In genomic region chr20:19964289-19965263, GRCh38 we compare ENCODE assay signal across 9 cellular contexts. TPM values are rescaled to one million over a fixed set of nuclear protein-coding genes. Genes with fewer than 3 reads are reported as not detected.
DNase-seq lines count a peak whose midpoint lies in the region; ATAC-seq, FAIRE-seq and TF ChIP-seq lines count a peak whose summit lies in the region.
"Had no signal": no experiment of that assay in that cellular context is flagged by ENCODE, and none has a peak within 500 bp of the region (broad histone marks: within the 10 kb centered on the region; RNA-seq: fewer than 3 reads in every experiment).

No MANE protein-coding gene starts in this region.

- H3K4me2 ChIP-seq in astrocyte (ENCODE audit: low read length) (peak overlapping the region; percentile 38), keratinocyte (ENCODE audit: control insufficient read depth, extremely low read depth, insufficient read depth, low read depth, low read length) (no peak overlapping the region)

- H3K79me2 ChIP-seq in astrocyte (ENCODE audit: insufficient read depth, low read length): no peaks in the 10 kb centered on the region
- no peaks in the 10 kb centered on the region for H3K79me2 ChIP-seq in keratinocyte (ENCODE audit: control insufficient read depth, insufficient read depth, low read length)

- H3K9me3 ChIP-seq in astrocyte (ENCODE audit: insufficient read depth, low read depth, low read length) (no peaks in the 10 kb centered on the region), keratinocyte (ENCODE audit: control insufficient read depth, low read depth, low read length) (no peaks in the 10 kb centered on the region), transverse colon (no peaks in the 10 kb centered on the region)

- FAIRE-seq in astrocyte (lab: Jason Lieb, UNC): peak; percentile 55
- peak; percentile 75 for FAIRE-seq in keratinocyte (lab: Jason Lieb, UNC)

- TF ChIP-seq EP300 in transverse colon (IDR thresholded peaks at IDR 0.05; ENCODE audit: low read depth): no peak

- H3K36me3 ChIP-seq in astrocyte (ENCODE audit: insufficient read depth, low read length) (peaks cover 2% of the 10 kb centered on the region), keratinocyte (ENCODE audit: control insufficient read depth in 2 of 2, extremely low read depth in 1 of 2, insufficient read depth in 2 of 2, low read length in 2 of 2) (peaks cover 3 to 25% of the 10 kb centered on the region in 2 experiments), transverse colon (peaks cover 0 to 22% (median 10%) of the 10 kb centered on the region in 4 donors)

- no peak for TF ChIP-seq POLR2A in transverse colon (IDR thresholded peaks at IDR 0.05)

- no peak for ATAC-seq in GM18870 (IDR thresholded peaks at IDR 0.05; ENCODE audit: unreplicated experiment)

- TF ChIP-seq CTCF in astrocyte (IDR thresholded peaks at IDR 0.05; ENCODE audit: insufficient read depth, low read depth, low read length) (no peak), keratinocyte (optimal IDR thresholded peaks at IDR 0.05 in 1 of 3, IDR thresholded peaks at IDR 0.05 in 1 of 3, conservative IDR thresholded peaks at IDR 0.05 in 1 of 3; ENCODE audit: extremely low read depth in 1 of 3, insufficient read depth in 2 of 3, low read length in 3 of 3) (no peak), transverse colon (IDR thresholded peaks at IDR 0.05) (no peak)

- in situ Hi-C loops in transverse colon (cut with MboI; ENCODE audit: low pct_ligation_motif_present in 1 of 4, low pct_unique_long_range_greater_than_20kb in 1 of 4, low sequenced_read_pairs in 3 of 4): no loop called here

- H3K27me3 Mint-ChIP-seq in astrocyte (ENCODE audit: low read depth, unreplicated experiment): no peaks in the 10 kb centered on the region

- H3K27ac Mint-ChIP-seq in astrocyte (ENCODE audit: unreplicated experiment): peak overlapping the region; percentile 53

- peaks cover 19% of the 10 kb centered on the region for H3K36me3 Mint-ChIP-seq in astrocyte (ENCODE audit: low read depth, unreplicated experiment)

- H3K4me3 Mint-ChIP-seq in astrocyte (ENCODE audit: unreplicated experiment): no peak overlapping the region

- H3K9ac ChIP-seq in astrocyte (ENCODE audit: low read length) (peak overlapping the region; percentile 15), keratinocyte (ENCODE audit: control insufficient read depth, extremely low read depth, insufficient read depth, low read length) (peak overlapping the region; percentile 28)

- WGBS in transverse colon (ENCODE audit: low coverage in 1 of 2), 2 donors: 64 to 68% methylated on average over 4 to 15 of the region's 15 CpGs

- no peak overlapping the region for H3K4me3 ChIP-seq in astrocyte (ENCODE audit: insufficient read depth, low read depth, low read length)
- H3K4me3 ChIP-seq in keratinocyte (ENCODE audit: control insufficient read depth in 2 of 3, extremely low read depth in 1 of 3, insufficient read depth in 2 of 3, low read depth in 1 of 3, low read length in 3 of 3): no peak overlapping the region
- no peak overlapping the region for H3K4me3 ChIP-seq in transverse colon

- peaks cover 11% of the 10 kb centered on the region for H3K4me1 ChIP-seq in astrocyte (ENCODE audit: insufficient read depth, low read length)
- H3K4me1 ChIP-seq in keratinocyte (ENCODE audit: control insufficient read depth, extremely low read depth, insufficient read depth, low read length): peaks cover 26% of the 10 kb centered on the region
- H3K4me1 ChIP-seq in transverse colon: peaks cover 0 to 17% (median 2%) of the 10 kb centered on the region in 4 donors

- dilution Hi-C loops in keratinocyte (cut with MboI; ENCODE audit: extremely low pct_ligation_motif_present, low sequenced_read_pairs): no loop called here

- H2AFZ ChIP-seq in astrocyte (ENCODE audit: low read depth, low read length) (no peak overlapping the region), keratinocyte (ENCODE audit: control insufficient read depth, low read length) (no peak overlapping the region)

- peak; percentile 34 for DNase-seq in DMS 273 (lab: John Stamatoyannopoulos, UW; ENCODE audit: unreplicated experiment)
- no peak for DNase-seq in DMS 273 treated with DMSO at 0.1 percent for 48 hours (lab: John Stamatoyannopoulos, UW)
- DNase-seq in astrocyte (ENCODE audit: low read depth): peak; percentile 84
- DNase-seq in keratinocyte (ENCODE audit: low read depth, low spot score): no peak
- DNase-seq in transverse colon: peak; percentile 53
- no peak for DNase-seq in activated CD4-positive, alpha-beta T cell treated with anti-CD3 and anti-CD28 coated beads, Interleukin-2, amount 50 U/mL, for 1 hour
- DNase-seq in NCI-H128 (lab: John Stamatoyannopoulos, UW; ENCODE audit: unreplicated experiment): no peak

- H4K20me1 ChIP-seq in astrocyte (ENCODE audit: insufficient read depth, low read length) (no peaks in the 10 kb centered on the region), keratinocyte (ENCODE audit: control insufficient read depth, extremely low read depth, insufficient read depth, low read length) (no peaks in the 10 kb centered on the region)

- peak overlapping the region; percentile 17 for H3K27ac ChIP-seq in astrocyte (ENCODE audit: low read depth, low read length)
- H3K27ac ChIP-seq in keratinocyte (ENCODE audit: control insufficient read depth, insufficient read depth, low read length): peak overlapping the region; percentile 36
- H3K27ac ChIP-seq in transverse colon: peak overlapping the region; percentile 51 to 75 (median 64)
- H3K27ac ChIP-seq: 22Rv1 had no signal

- no peaks in the 10 kb centered on the region for H3K9me1 ChIP-seq in keratinocyte (ENCODE audit: control insufficient read depth, extremely low read depth, insufficient read depth, low read length)

- peaks cover 13% of the 10 kb centered on the region for H3K4me1 Mint-ChIP-seq in astrocyte (ENCODE audit: low read depth, unreplicated experiment)

- intact Hi-C loops in transverse colon (cut with DNase I; ENCODE audit: low total_unique reads): no loop called here

- H3K27me3 ChIP-seq in astrocyte (ENCODE audit: insufficient read depth, low read length) (no peaks in the 10 kb centered on the region), keratinocyte (ENCODE audit: control insufficient read depth, extremely low read depth, insufficient read depth, low read length) (no peaks in the 10 kb centered on the region), transverse colon (no peaks in the 10 kb centered on the region)

- H3K9me3 Mint-ChIP-seq in astrocyte (ENCODE audit: unreplicated experiment): peaks cover 2% of the 10 kb centered on the region

RNA-seq across cellular contexts. Expression of gene NAA20, which starts 52.6 kb away (rescaled TPM):
- 61.5 and 73.0 TPM in 2 replicates for total RNA-seq in astrocyte
- 114 to 204 TPM (median 126 TPM) in 3 replicates for polyA plus RNA-seq in keratinocyte
- 56.6 TPM for polyA plus RNA-seq in keratinocyte (2011; ENCODE audit: low read depth)
- polyA plus RNA-seq in keratinocyte (2011; cell fraction: cytosol; rRNA removed): 99.3 and 174 TPM in 2 replicates
- polyA plus RNA-seq in keratinocyte (2011; cell fraction: nucleus; rRNA removed): 69.8 and 104 TPM in 2 replicates
- polyA plus RNA-seq in keratinocyte (2012; ENCODE audit: low replicate concordance): 114 and 120 TPM in 2 replicates
- polyA minus RNA-seq in keratinocyte: 17.5 to 64.3 TPM (median 32.5 TPM) in 3 replicates
- 47.4 TPM for polyA minus RNA-seq in keratinocyte (2011; cell fraction: cytosol; rRNA and poly(A)+ RNA removed)
- 24.8 and 28.8 TPM in 2 replicates for polyA minus RNA-seq in keratinocyte (2011; cell fraction: nucleus; rRNA and poly(A)+ RNA removed)
- total RNA-seq in transverse colon: 10 to 100 TPM; 26.5 to 58.0 (median 32.7) TPM

Comparison
In these comparisons a context has a peak if more than half of its experiments do, and no peak if none do; other contexts are left out.
1. DNase-seq: peak in DMS 273 (single experiment), astrocyte (single experiment) and transverse colon (single experiment); none in DMS 273 treated with DMSO at 0.1 percent for 48 hours (single experiment), keratinocyte (single experiment), activated CD4-positive, alpha-beta T cell treated with anti-CD3 and anti-CD28 coated beads, Interleukin-2, amount 50 U/mL, for 1 hour (single experiment) and NCI-H128 (single experiment).
2. Peak in every context shown above with its lines, with median percentiles within 50 percentile points of each other: H3K27ac ChIP-seq.